31 cellular contexts compared by ENCODE assay signal in genomic region chr7:101328159-101328558, GRCh38. TPM values are rescaled to one million over a fixed set of nuclear protein-coding genes. Genes with fewer than 3 reads are reported as not detected.
"Had no signal": no experiment of that assay in that cellular context is flagged by ENCODE, and none has a peak within 500 bp of the region (broad histone marks: within the 10 kb centered on the region; RNA-seq: fewer than 3 reads in every experiment).

No MANE protein-coding gene starts in this region.

- H3K4me3 Mint-ChIP-seq: stimulated activated effector memory CD8-positive, alpha-beta T cell treated with anti-CD3 and anti-CD28 coated beads, Interleukin-12 subunit alpha, Interleukin-12 subunit beta, amount 100 ng/mL, for 72 hours; stimulated activated memory B cell treated with anti-CD40 and anti-IgM and Interleukin-4, amounts not matched to agents 10 μg/mL and 1 μg/mL and 100 μg/mL, for 72 hours; stimulated activated naive B cell treated with anti-CD40 and anti-IgM and Interleukin-4, amounts not matched to agents 10 μg/mL and 1 μg/mL and 100 μg/mL, for 72 hours; stimulated activated naive CD8-positive, alpha-beta T cell treated with anti-CD3 and anti-CD28 coated beads, Interleukin-15, amount 100 ng/mL, for 72 hours; stimulated activated naive CD8-positive, alpha-beta T cell treated with anti-CD3 and anti-CD28 coated beads, Interleukin-15, Interleukin-2, amounts not matched to agents 100 ng/mL and 50 ng/mL, for 24 hours; type B pancreatic cell had no signal

- H3K4me1 Mint-ChIP-seq: stimulated activated effector memory CD8-positive, alpha-beta T cell treated with anti-CD3 and anti-CD28 coated beads, Interleukin-12 subunit alpha, Interleukin-12 subunit beta, amount 100 ng/mL, for 72 hours; stimulated activated memory B cell treated with anti-CD40 and anti-IgM and Interleukin-4, amounts not matched to agents 10 μg/mL and 1 μg/mL and 100 μg/mL, for 72 hours; stimulated activated naive B cell treated with anti-CD40 and anti-IgM and Interleukin-4, amounts not matched to agents 10 μg/mL and 1 μg/mL and 100 μg/mL, for 72 hours; stimulated activated naive CD8-positive, alpha-beta T cell treated with anti-CD3 and anti-CD28 coated beads, Interleukin-15, amount 100 ng/mL, for 72 hours had no signal

- ATAC-seq: stimulated activated effector memory CD8-positive, alpha-beta T cell treated with anti-CD3 and anti-CD28 coated beads, Interleukin-12 subunit alpha, Interleukin-12 subunit beta, amount 100 ng/mL, for 72 hours; stimulated activated memory B cell treated with anti-CD40 and anti-IgM and Interleukin-4, amounts not matched to agents 10 μg/mL and 1 μg/mL and 100 μg/mL, for 72 hours; stimulated activated naive B cell treated with anti-CD40 and anti-IgM and Interleukin-4, amounts not matched to agents 10 μg/mL and 1 μg/mL and 100 μg/mL, for 72 hours; stimulated activated naive CD8-positive, alpha-beta T cell treated with anti-CD3 and anti-CD28 coated beads, Interleukin-15, amount 100 ng/mL, for 72 hours; stimulated activated naive CD8-positive, alpha-beta T cell treated with anti-CD3 and anti-CD28 coated beads, Interleukin-15, Interleukin-2, amounts not matched to agents 100 U/mL and 50 U/mL, for 24 hours; upper lobe of right lung had no signal

- DNase-seq: stimulated activated CD4-positive, alpha-beta T cell treated with anti-CD3 and anti-CD28 coated beads, Interleukin-2, amount 100 ng/mL, for 48 hours; stimulated activated CD4-positive, alpha-beta T cell treated with anti-CD3 and anti-CD28 coated beads, Interleukin-4, amount 100 ng/mL, for 1 hour; stimulated activated CD4-positive, alpha-beta T cell treated with anti-CD3 and anti-CD28 coated beads, Interleukin-4, amount 100 ng/mL, for 24 hours; stimulated activated CD4-positive, alpha-beta T cell treated with anti-CD3 and anti-CD28 coated beads, Interleukin-4, amount 100 ng/mL, for 4 hours; stimulated activated CD8-positive, alpha-beta memory T cell treated with anti-CD3 and anti-CD28 coated beads, Interleukin-4, amount 100 ng/mL, for 48 hours; stimulated activated naive B cell treated with anti-CD40 and anti-IgM and Interleukin-4, amounts not matched to agents 10 μg/mL and 1 μg/mL and 100 μg/mL, for 72 hours; stimulated activated naive CD4-positive, alpha-beta T cell; stimulated activated naive CD4-positive, alpha-beta T cell treated with Interleukin-2 at 50 U/mL for 16 hours; stimulated activated naive CD8-positive, alpha-beta T cell treated with anti-CD3 and anti-CD28 coated beads, Interleukin-15, amount 100 ng/mL, for 72 hours; stimulated activated naive CD8-positive, alpha-beta T cell treated with anti-CD3 and anti-CD28 coated beads, Interleukin-15, Interleukin-2, amounts not matched to agents 100 U/mL and 50 U/mL, for 24 hours; stomach; substantia nigra; testis; thyroid gland; tibial artery; transverse colon; trophoblast cell; upper lobe of left lung; upper lobe of right lung; uterus had no signal

- FAIRE-seq: urothelium cell line had no signal

- H3K4me3 ChIP-seq: stomach, suprapubic skin, testis, thoracic aorta, thyroid gland, tibial artery, tibial nerve, transverse colon, upper lobe of left lung, upper lobe of right lung, uterus, vagina had no signal

- H3K9me3 Mint-ChIP-seq: stimulated activated effector memory CD8-positive, alpha-beta T cell treated with anti-CD3 and anti-CD28 coated beads, Interleukin-12 subunit alpha, Interleukin-12 subunit beta, amount 100 ng/mL, for 72 hours; stimulated activated memory B cell treated with anti-CD40 and anti-IgM and Interleukin-4, amounts not matched to agents 10 μg/mL and 1 μg/mL and 100 μg/mL, for 72 hours; stimulated activated naive B cell treated with anti-CD40 and anti-IgM and Interleukin-4, amounts not matched to agents 10 μg/mL and 1 μg/mL and 100 μg/mL, for 72 hours; stimulated activated naive CD8-positive, alpha-beta T cell treated with anti-CD3 and anti-CD28 coated beads, Interleukin-15, amount 100 ng/mL, for 72 hours; stimulated activated naive CD8-positive, alpha-beta T cell treated with anti-CD3 and anti-CD28 coated beads, Interleukin-15, Interleukin-2, amounts not matched to agents 100 ng/mL and 50 ng/mL, for 24 hours; type B pancreatic cell had no signal

- H3K9me3 ChIP-seq: stomach, suprapubic skin, testis, thoracic aorta, thyroid gland, tibial artery, tibial nerve, transverse colon, upper lobe of left lung, upper lobe of right lung, uterus, vagina had no signal

- H3K36me3 ChIP-seq: stomach, suprapubic skin, thoracic aorta, thyroid gland, tibial artery, tibial nerve, transverse colon, upper lobe of left lung, upper lobe of right lung, uterus, vagina had no signal

- H3K27me3 Mint-ChIP-seq: stimulated activated naive CD8-positive, alpha-beta T cell treated with anti-CD3 and anti-CD28 coated beads, Interleukin-15, amount 100 ng/mL, for 72 hours; type B pancreatic cell had no signal

- H3K36me3 Mint-ChIP-seq: stimulated activated effector memory CD8-positive, alpha-beta T cell treated with anti-CD3 and anti-CD28 coated beads, Interleukin-12 subunit alpha, Interleukin-12 subunit beta, amount 100 ng/mL, for 72 hours; stimulated activated memory B cell treated with anti-CD40 and anti-IgM and Interleukin-4, amounts not matched to agents 10 μg/mL and 1 μg/mL and 100 μg/mL, for 72 hours; stimulated activated naive B cell treated with anti-CD40 and anti-IgM and Interleukin-4, amounts not matched to agents 10 μg/mL and 1 μg/mL and 100 μg/mL, for 72 hours; type B pancreatic cell had no signal

- H3K27ac ChIP-seq: stomach, suprapubic skin, testis, thoracic aorta, thyroid gland, tibial artery, tibial nerve, transverse colon, upper lobe of left lung, upper lobe of right lung, uterus, vagina had no signal

- H3K4me1 ChIP-seq: stomach, testis, thyroid gland, tibial artery, tibial nerve, transverse colon, upper lobe of left lung, upper lobe of right lung, uterus, vagina had no signal

- H3K27ac Mint-ChIP-seq: stimulated activated effector memory CD8-positive, alpha-beta T cell treated with anti-CD3 and anti-CD28 coated beads, Interleukin-12 subunit alpha, Interleukin-12 subunit beta, amount 100 ng/mL, for 72 hours; stimulated activated memory B cell treated with anti-CD40 and anti-IgM and Interleukin-4, amounts not matched to agents 10 μg/mL and 1 μg/mL and 100 μg/mL, for 72 hours; stimulated activated naive B cell treated with anti-CD40 and anti-IgM and Interleukin-4, amounts not matched to agents 10 μg/mL and 1 μg/mL and 100 μg/mL, for 72 hours; stimulated activated naive CD8-positive, alpha-beta T cell treated with anti-CD3 and anti-CD28 coated beads, Interleukin-15, amount 100 ng/mL, for 72 hours; stimulated activated naive CD8-positive, alpha-beta T cell treated with anti-CD3 and anti-CD28 coated beads, Interleukin-15, Interleukin-2, amounts not matched to agents 100 ng/mL and 50 ng/mL, for 24 hours; type B pancreatic cell had no signal

RNA-seq across cellular contexts. Expression of gene COL26A1, which starts 34.5 kb away (rescaled TPM):
- total RNA-seq: subcutaneous adipose tissue, thyroid gland, transverse colon, ureter, vagina had no signal
